In genomic region chr17:36597229-36597628, GRCh38 we compare ENCODE assay signal across 17 cellular contexts.
"Had no signal": no experiment of that assay in that cellular context is flagged by ENCODE, and none has a peak within 500 bp of the region (broad histone marks: within the 10 kb centered on the region; RNA-seq: fewer than 3 reads in every experiment).

No MANE protein-coding gene starts in this region.

- H3K4me3 Mint-ChIP-seq: activated naive CD4-positive, alpha-beta T cell treated with anti-CD3 and anti-CD28 coated beads for 36 hours; stimulated activated effector memory CD8-positive, alpha-beta T cell treated with anti-CD3 and anti-CD28 coated beads, Interleukin-12 subunit alpha, Interleukin-12 subunit beta, amount 100 ng/mL, for 72 hours had no signal

- ATAC-seq: body of pancreas; left lung; pancreas; right lobe of liver; stimulated activated effector memory CD8-positive, alpha-beta T cell treated with anti-CD3 and anti-CD28 coated beads, Interleukin-12 subunit alpha, Interleukin-12 subunit beta, amount 100 ng/mL, for 72 hours had no signal

- H3K27me3 Mint-ChIP-seq: naive B cell had no signal

- H3K27ac Mint-ChIP-seq: activated naive CD4-positive, alpha-beta T cell treated with anti-CD3 and anti-CD28 coated beads for 36 hours; naive B cell; stimulated activated effector memory CD8-positive, alpha-beta T cell treated with anti-CD3 and anti-CD28 coated beads, Interleukin-12 subunit alpha, Interleukin-12 subunit beta, amount 100 ng/mL, for 72 hours had no signal

- DNase-seq: activated CD4-positive, alpha-beta T cell treated with anti-CD3 and anti-CD28 coated beads for 1 hour; activated CD4-positive, alpha-beta T cell treated with anti-CD3 and anti-CD28 coated beads, Interleukin-2, amount 50 U/mL, for 4 hours; activated naive CD4-positive, alpha-beta T cell treated with anti-CD3 and anti-CD28 coated beads for 36 hours; body of pancreas; caudate nucleus; kidney; left lung; mammary epithelial cell; naive B cell; pancreas; right lobe of liver; stimulated activated CD4-positive, alpha-beta T cell treated with anti-CD3 and anti-CD28 coated beads, Interleukin-4, amount 100 ng/mL, for 24 hours; stomach; T-helper 2 cell; upper lobe of left lung; WERI-Rb-1 had no signal

- H3K9me3 Mint-ChIP-seq: activated naive CD4-positive, alpha-beta T cell treated with anti-CD3 and anti-CD28 coated beads for 36 hours; naive B cell; stimulated activated effector memory CD8-positive, alpha-beta T cell treated with anti-CD3 and anti-CD28 coated beads, Interleukin-12 subunit alpha, Interleukin-12 subunit beta, amount 100 ng/mL, for 72 hours had no signal

- H3K36me3 Mint-ChIP-seq: naive B cell had no signal
